ENCODE assay signal across 26 cellular contexts in the genomic region with DNA sequence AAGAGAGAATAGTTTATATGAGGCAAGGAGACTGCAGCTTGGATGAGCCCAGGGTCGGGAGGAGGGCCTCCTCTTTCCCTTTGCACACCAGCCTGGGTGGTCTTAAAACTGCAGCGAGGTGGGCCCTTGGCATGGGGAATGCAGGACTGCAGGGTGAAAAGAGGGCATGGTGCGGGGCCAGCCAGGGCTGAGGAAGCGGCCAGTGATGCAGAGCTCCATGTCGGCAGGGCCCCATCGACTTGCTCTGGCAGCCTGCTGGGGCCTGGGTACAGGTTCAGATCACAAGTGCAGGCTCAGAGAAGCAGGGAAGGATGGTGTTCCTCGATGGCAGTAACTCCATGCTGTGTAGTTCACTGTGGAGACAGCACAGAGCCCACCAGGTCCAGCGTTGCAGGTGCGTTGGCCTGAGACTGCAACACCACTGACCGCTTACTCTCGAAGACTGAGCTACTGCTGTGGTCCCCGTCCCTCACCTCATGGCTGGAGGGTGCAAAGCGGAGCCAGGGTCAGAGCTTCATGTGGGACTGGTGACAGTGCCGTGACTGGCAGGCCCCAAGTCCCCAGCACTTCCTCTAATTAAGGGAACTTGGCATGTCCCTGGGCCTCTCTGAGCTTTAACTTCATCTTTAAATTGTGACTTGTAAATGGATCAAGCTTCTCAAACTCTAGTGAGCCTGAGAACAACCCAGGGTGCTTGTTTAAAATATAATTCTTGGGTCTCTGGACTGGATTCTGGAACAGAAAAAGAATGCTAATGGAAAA.
DNase-seq lines count a peak whose midpoint lies in the region; ATAC-seq and TF ChIP-seq lines count a peak whose summit lies in the region.
"Had no signal": no experiment of that assay in that cellular context is flagged by ENCODE, and none has a peak within 500 bp of the region (broad histone marks: within the 10 kb centered on the region; RNA-seq: fewer than 3 reads in every experiment).

No MANE protein-coding gene starts in this region.

- no peak overlapping the region for H3K27ac Mint-ChIP-seq in activated CD8-positive, alpha-beta memory T cell treated with anti-CD3 and anti-CD28 coated beads, Interleukin-2, amount 10 ng/mL, durations not matched to agents 7 days and 5 days
- H3K27ac Mint-ChIP-seq in activated T-helper 2 cell treated with anti-CD3 and anti-CD28 coated beads, Interferon-gamma antibody, Interleukin-2, Interleukin-4, amounts not matched to agents 10 μg/mL and 5 μg/mL and 100 μg/mL, durations not matched to agents 14 hours and 24 hours and 36 hours: no peak overlapping the region
- H3K27ac Mint-ChIP-seq: activated naive CD4-positive, alpha-beta T cell treated with anti-CD3 and anti-CD28 coated beads, Interleukin-2, amount 10 ng/mL, durations not matched to agents 7 days and 5 days; IgD-negative memory B cell; stimulated activated naive CD8-positive, alpha-beta T cell treated with anti-CD3 and anti-CD28 coated beads, Interleukin-15, Interleukin-2, amounts not matched to agents 100 ng/mL and 50 ng/mL, for 24 hours had no signal

- H2BK120ac ChIP-seq in neuronal stem cell (ENCODE audit: low read depth, low read length): no peak overlapping the region

- no peak overlapping the region for H2BK12ac ChIP-seq in neuronal stem cell (ENCODE audit: low read length)

- no CpG with 5 or more reads among the region's 14 CpGs for WGBS in neuronal stem cell (ENCODE audit: extremely low coverage in 2 of 2, insufficient read length in 2 of 2, insufficient replicate concordance in 1 of 2), 2 donors

- ATAC-seq in activated CD8-positive, alpha-beta memory T cell treated with anti-CD3 and anti-CD28 coated beads, Interleukin-2, amount 10 ng/mL, durations not matched to agents 7 days and 5 days: no peak
- ATAC-seq in upper lobe of right lung (peak; percentile 18), GM19397 (IDR thresholded peaks at IDR 0.05; ENCODE audit: unreplicated experiment) (no peak)
- ATAC-seq: activated T-cell treated with anti-CD3 and anti-CD28 coated beads, Interleukin-2, amount 50 U/mL, for 4 hours; mucosa of descending colon had no signal

- H4K91ac ChIP-seq in neuronal stem cell (ENCODE audit: low read depth, low read length, poor library complexity): no peak overlapping the region

- no peak for TF ChIP-seq CTCF in upper lobe of right lung (IDR thresholded peaks at IDR 0.05)

- no peak overlapping the region for H3K4ac ChIP-seq in neuronal stem cell (ENCODE audit: low read length)

- no peaks in the 10 kb centered on the region for H3K4me1 Mint-ChIP-seq in activated CD8-positive, alpha-beta memory T cell treated with anti-CD3 and anti-CD28 coated beads, Interleukin-2, amount 10 ng/mL, durations not matched to agents 7 days and 5 days
- no peaks in the 10 kb centered on the region for H3K4me1 Mint-ChIP-seq in activated T-helper 2 cell treated with anti-CD3 and anti-CD28 coated beads, Interferon-gamma antibody, Interleukin-2, Interleukin-4, amounts not matched to agents 10 μg/mL and 5 μg/mL and 100 μg/mL, durations not matched to agents 14 hours and 24 hours and 36 hours (ENCODE audit: low read depth)
- H3K4me1 Mint-ChIP-seq: activated naive CD4-positive, alpha-beta T cell treated with anti-CD3 and anti-CD28 coated beads, Interleukin-2, amount 10 ng/mL, durations not matched to agents 7 days and 5 days; IgD-negative memory B cell had no signal

- no peak overlapping the region for H2AK5ac ChIP-seq in neuronal stem cell (ENCODE audit: low read depth, low read length)

- H3K36me3 ChIP-seq in neuronal stem cell (replicated peaks in 1 of 2; ENCODE audit: control insufficient read depth in 2 of 2, insufficient read depth in 2 of 2, low read length in 2 of 2) (no peaks in the 10 kb centered on the region), upper lobe of right lung (no peaks in the 10 kb centered on the region), MG63 (no peaks in the 10 kb centered on the region)
- H3K36me3 ChIP-seq: BLaER1 treated with 17β-estradiol and CSF1 and Interleukin-3, amounts not matched to agents 10 nM and 100 nM; left ventricle myocardium inferior had no signal

- H3K79me1 ChIP-seq in neuronal stem cell (ENCODE audit: low read depth, low read length): no peaks in the 10 kb centered on the region

- no peaks in the 10 kb centered on the region for H3K27me3 ChIP-seq in neuronal stem cell (ENCODE audit: control insufficient read depth in 3 of 3, insufficient read depth in 3 of 3, low read depth in 1 of 3, low read length in 3 of 3)
- peaks cover 8% of the 10 kb centered on the region for H3K27me3 ChIP-seq in upper lobe of right lung
- H3K27me3 ChIP-seq in MG63: no peaks in the 10 kb centered on the region
- H3K27me3 ChIP-seq: BLaER1 treated with 17β-estradiol and CSF1 and Interleukin-3, amounts not matched to agents 10 nM and 100 nM had no signal

- no peak overlapping the region for H3K9ac ChIP-seq in neuronal stem cell (ENCODE audit: low read depth, low read length, poor library complexity)
- H3K9ac ChIP-seq: BLaER1 treated with 17β-estradiol and CSF1 and Interleukin-3, amounts not matched to agents 10 nM and 100 nM had no signal

- no peak overlapping the region for H3K4me2 ChIP-seq in neuronal stem cell (ENCODE audit: insufficient read depth, low read length, poor library complexity, severe bottlenecking)
- H3K4me2 ChIP-seq: smooth muscle cell had no signal

- peak overlapping the region; percentile 69 for H3K18ac ChIP-seq in neuronal stem cell (ENCODE audit: low read length)

- no peak overlapping the region for H2AFZ ChIP-seq in neuronal stem cell (ENCODE audit: low read length)

- H3K27me3 Mint-ChIP-seq in activated CD8-positive, alpha-beta memory T cell treated with anti-CD3 and anti-CD28 coated beads, Interleukin-2, amount 10 ng/mL, durations not matched to agents 7 days and 5 days: peaks cover 17% of the 10 kb centered on the region
- peaks cover 5% of the 10 kb centered on the region for H3K27me3 Mint-ChIP-seq in activated T-helper 2 cell treated with anti-CD3 and anti-CD28 coated beads, Interferon-gamma antibody, Interleukin-2, Interleukin-4, amounts not matched to agents 10 μg/mL and 5 μg/mL and 100 μg/mL, durations not matched to agents 14 hours and 24 hours and 36 hours (ENCODE audit: low read depth)

- H3K9me3 Mint-ChIP-seq in activated CD8-positive, alpha-beta memory T cell treated with anti-CD3 and anti-CD28 coated beads, Interleukin-2, amount 10 ng/mL, durations not matched to agents 7 days and 5 days (ENCODE audit: low read depth): no peaks in the 10 kb centered on the region
- no peaks in the 10 kb centered on the region for H3K9me3 Mint-ChIP-seq in activated T-helper 2 cell treated with anti-CD3 and anti-CD28 coated beads, Interferon-gamma antibody, Interleukin-2, Interleukin-4, amounts not matched to agents 10 μg/mL and 5 μg/mL and 100 μg/mL, durations not matched to agents 14 hours and 24 hours and 36 hours
- H3K9me3 Mint-ChIP-seq: activated naive CD4-positive, alpha-beta T cell treated with anti-CD3 and anti-CD28 coated beads, Interleukin-2, amount 10 ng/mL, durations not matched to agents 7 days and 5 days; activated T-cell treated with anti-CD3 and anti-CD28 coated beads, Interleukin-2, amount 50 U/mL, for 4 hours; stimulated activated naive CD8-positive, alpha-beta T cell treated with anti-CD3 and anti-CD28 coated beads, Interleukin-15, Interleukin-2, amounts not matched to agents 100 ng/mL and 50 ng/mL, for 24 hours had no signal

- H2BK5ac ChIP-seq in neuronal stem cell (ENCODE audit: low read length): no peak overlapping the region

- H3K9me3 ChIP-seq in neuronal stem cell (replicated peaks in 1 of 2; ENCODE audit: control insufficient read depth in 2 of 2, insufficient read depth in 1 of 2, low read depth in 1 of 2, low read length in 2 of 2) (peaks cover 0 to 2% of the 10 kb centered on the region in 2 donors), upper lobe of right lung (no peaks in the 10 kb centered on the region), MG63 (no peaks in the 10 kb centered on the region)

- H3K14ac ChIP-seq in neuronal stem cell (ENCODE audit: low read length): peak overlapping the region; percentile 58

- H3K4me3 Mint-ChIP-seq in activated CD8-positive, alpha-beta memory T cell treated with anti-CD3 and anti-CD28 coated beads, Interleukin-2, amount 10 ng/mL, durations not matched to agents 7 days and 5 days: no peak overlapping the region
- H3K4me3 Mint-ChIP-seq in activated T-helper 2 cell treated with anti-CD3 and anti-CD28 coated beads, Interferon-gamma antibody, Interleukin-2, Interleukin-4, amounts not matched to agents 10 μg/mL and 5 μg/mL and 100 μg/mL, durations not matched to agents 14 hours and 24 hours and 36 hours (ENCODE audit: low read depth): no peak overlapping the region
- H3K4me3 Mint-ChIP-seq: activated naive CD4-positive, alpha-beta T cell treated with anti-CD3 and anti-CD28 coated beads, Interleukin-2, amount 10 ng/mL, durations not matched to agents 7 days and 5 days; activated T-cell treated with anti-CD3 and anti-CD28 coated beads, Interleukin-2, amount 50 U/mL, for 4 hours; IgD-negative memory B cell; stimulated activated naive CD8-positive, alpha-beta T cell treated with anti-CD3 and anti-CD28 coated beads, Interleukin-15, Interleukin-2, amounts not matched to agents 100 ng/mL and 50 ng/mL, for 24 hours had no signal

- no peaks in the 10 kb centered on the region for H3K4me1 ChIP-seq in neuronal stem cell (ENCODE audit: control insufficient read depth in 2 of 2, insufficient read depth in 1 of 2, low read depth in 1 of 2, low read length in 2 of 2)
- no peaks in the 10 kb centered on the region for H3K4me1 ChIP-seq in upper lobe of right lung

- H3K4me3 ChIP-seq in neuronal stem cell (ENCODE audit: low read length in 2 of 2) (no peak overlapping the region), upper lobe of right lung (no peak overlapping the region), MG63 (no peak overlapping the region)
- H3K4me3 ChIP-seq: BLaER1 treated with 17β-estradiol and CSF1 and Interleukin-3, amounts not matched to agents 10 nM and 100 nM; left ventricle myocardium inferior; mucosa of descending colon; smooth muscle cell had no signal

- intact Hi-C loops in activated T-helper 2 cell treated with anti-CD3 and anti-CD28 coated beads, Interferon-gamma antibody, Interleukin-2, Interleukin-4, amounts not matched to agents 10 μg/mL and 5 μg/mL and 100 μg/mL, durations not matched to agents 14 hours and 24 hours and 36 hours (cut with micrococcal nuclease): no loop called here
- intact Hi-C loops in upper lobe of right lung (cut with DNase I): no loop called here

- no peak overlapping the region for H3K27ac ChIP-seq in neuronal stem cell (replicated peaks; ENCODE audit: low read length)
- H3K27ac ChIP-seq in upper lobe of right lung: no peak overlapping the region
- H3K27ac ChIP-seq: BLaER1 treated with 17β-estradiol and CSF1 and Interleukin-3, amounts not matched to agents 10 nM and 100 nM; left ventricle myocardium inferior had no signal

- CTCF ChIA-PET in activated CD8-positive, alpha-beta memory T cell treated with anti-CD3 and anti-CD28 coated beads, Interleukin-2, amount 10 ng/mL, durations not matched to agents 7 days and 5 days (lab: Charles Lee): no interaction called here

- H3K23ac ChIP-seq in neuronal stem cell (ENCODE audit: low read depth, low read length, poor library complexity): no peak overlapping the region

- H2BK15ac ChIP-seq in neuronal stem cell (ENCODE audit: low read length): no peak overlapping the region

- H4K8ac ChIP-seq in neuronal stem cell (ENCODE audit: low read depth, low read length): peak overlapping the region; percentile 7

- peak; percentile 30 for DNase-seq in activated CD8-positive, alpha-beta memory T cell treated with anti-CD3 and anti-CD28 coated beads, Interleukin-2, amount 50 U/mL, for 48 hours
- no peak for DNase-seq in activated CD8-positive, alpha-beta memory T cell treated with anti-CD3 and anti-CD28 coated beads, Interleukin-2, amount 10 ng/mL, durations not matched to agents 7 days and 5 days
- peak; percentile 2 for DNase-seq in activated T-helper 2 cell treated with anti-CD3 and anti-CD28 coated beads, Interferon-gamma antibody, Interleukin-2, Interleukin-4, amounts not matched to agents 10 μg/mL and 5 μg/mL and 100 μg/mL, durations not matched to agents 14 hours and 24 hours and 36 hours (ENCODE audit: low spot score)
- DNase-seq in neuronal stem cell (ENCODE audit: low spot score) (no peak), upper lobe of right lung (peak; percentile 26), MG63 (no peak), NCI-H1930 (lab: John Stamatoyannopoulos, UW) (no peak)
- DNase-seq: ACHN; activated CD4-positive, alpha-beta T cell treated with anti-CD3 and anti-CD28 coated beads, Interleukin-2, amount 50 U/mL, for 4 hours; activated naive CD4-positive, alpha-beta T cell treated with anti-CD3 and anti-CD28 coated beads, Interleukin-2, amount 10 ng/mL, durations not matched to agents 7 days and 5 days; activated T-cell treated with anti-CD3 and anti-CD28 coated beads, Interleukin-2, amount 50 U/mL, for 4 hours; EL; GOT3; left ventricle myocardium inferior; mucosa of descending colon; NCI-H1436 treated with DMSO at 0.1 percent for 48 hours; NCI-H2171; NCI-H524 treated with DMSO at 0.1 percent for 48 hours; RPMI8226; stimulated activated CD4-positive, alpha-beta T cell treated with anti-CD3 and anti-CD28 coated beads, Interleukin-2, amount 100 ng/mL, for 48 hours; trophoblast cell had no signal

- H3K36me3 Mint-ChIP-seq in activated CD8-positive, alpha-beta memory T cell treated with anti-CD3 and anti-CD28 coated beads, Interleukin-2, amount 10 ng/mL, durations not matched to agents 7 days and 5 days: no peaks in the 10 kb centered on the region
- H3K36me3 Mint-ChIP-seq in activated T-helper 2 cell treated with anti-CD3 and anti-CD28 coated beads, Interferon-gamma antibody, Interleukin-2, Interleukin-4, amounts not matched to agents 10 μg/mL and 5 μg/mL and 100 μg/mL, durations not matched to agents 14 hours and 24 hours and 36 hours (ENCODE audit: low read depth): no peaks in the 10 kb centered on the region
- H3K36me3 Mint-ChIP-seq: activated naive CD4-positive, alpha-beta T cell treated with anti-CD3 and anti-CD28 coated beads, Interleukin-2, amount 10 ng/mL, durations not matched to agents 7 days and 5 days had no signal

Comparison
In these comparisons a context has a peak if more than half of its experiments do, and no peak if none do; other contexts are left out.
1. DNase-seq: peak in activated CD8-positive, alpha-beta memory T cell treated with anti-CD3 and anti-CD28 coated beads, Interleukin-2, amount 50 U/mL, for 48 hours (single experiment), activated T-helper 2 cell treated with anti-CD3 and anti-CD28 coated beads, Interferon-gamma antibody, Interleukin-2, Interleukin-4, amounts not matched to agents 10 μg/mL and 5 μg/mL and 100 μg/mL, durations not matched to agents 14 hours and 24 hours and 36 hours (single experiment) and upper lobe of right lung (single experiment); none in activated CD8-positive, alpha-beta memory T cell treated with anti-CD3 and anti-CD28 coated beads, Interleukin-2, amount 10 ng/mL, durations not matched to agents 7 days and 5 days (single experiment), neuronal stem cell (single experiment), MG63 (single experiment) and NCI-H1930 (0 of 2).